ENCODE assay signal across 19 cellular contexts in the genomic region with DNA sequence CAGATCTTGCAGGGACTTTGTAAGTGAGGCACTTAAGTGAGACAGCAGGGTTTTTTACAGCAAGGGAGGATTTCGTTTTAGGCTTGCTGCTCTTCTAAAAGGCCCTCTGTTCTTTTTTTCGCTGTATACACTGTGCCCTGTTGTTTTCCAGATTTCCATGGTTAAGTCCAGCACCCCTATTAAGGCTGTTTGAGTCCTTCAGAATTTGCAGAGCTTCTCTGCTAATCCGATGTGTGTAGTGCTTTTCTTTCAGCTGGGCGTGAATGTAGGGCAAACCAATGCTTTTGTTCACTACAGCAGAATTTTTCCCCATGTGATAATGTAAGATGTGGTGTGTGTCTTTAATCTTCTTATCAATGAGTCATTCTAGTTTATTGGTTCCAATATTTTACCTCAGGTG.
DNase-seq lines count a peak whose midpoint lies in the region; ATAC-seq, FAIRE-seq and TF ChIP-seq lines count a peak whose summit lies in the region.
"Had no signal": no experiment of that assay in that cellular context is flagged by ENCODE, and none has a peak within 500 bp of the region (broad histone marks: within the 10 kb centered on the region; RNA-seq: fewer than 3 reads in every experiment).

No MANE protein-coding gene starts in this region.

- H3K4me2 ChIP-seq in Karpas-422 (ENCODE audit: low read depth, low read length, poor library complexity, severe bottlenecking) (no peak overlapping the region), K562 (ENCODE audit: insufficient read depth, low read length) (no peak overlapping the region)

- H3K9me3 ChIP-seq in Karpas-422 (ENCODE audit: low read length): no peaks in the 10 kb centered on the region
- H3K9me3 ChIP-seq in K562 (replicated peaks; ENCODE audit: control insufficient read depth, insufficient read depth, low read depth, low read length): no peaks in the 10 kb centered on the region
- no peaks in the 10 kb centered on the region for H3K9me3 ChIP-seq in pancreas
- H3K9me3 ChIP-seq: BE2C had no signal

- no peaks in the 10 kb centered on the region for H3K4me1 ChIP-seq in Karpas-422 (ENCODE audit: low read length)
- peaks cover 6 to 13% of the 10 kb centered on the region in 2 experiments; a peak in 4 of 5 replicates for H3K4me1 ChIP-seq in K562 (replicated peaks in 1 of 2; ENCODE audit: control insufficient read depth in 2 of 2, insufficient read depth in 2 of 2, low read length in 2 of 2)
- peaks cover 0 to 3% (median 0%) of the 10 kb centered on the region in 3 donors for H3K4me1 ChIP-seq in pancreas

- WGBS in K562 (ENCODE audit: insufficient coverage, low coverage, missing lambda C conversion rate): 56% methylated on average over 4 of the region's 4 CpGs
- WGBS in pancreas, 2 donors: 93% methylated on average over 4 of the region's 4 CpGs

- H3K27ac ChIP-seq in Karpas-422 (ENCODE audit: low read length): no peak overlapping the region
- H3K27ac ChIP-seq in K562 (ENCODE audit: extremely low read depth, low read depth, low read length): no peak overlapping the region
- H3K27ac ChIP-seq in pancreas: no peak overlapping the region

- DNase-seq in Karpas-422 (peak; percentile 31), K562 (ENCODE audit: extremely low read depth in 1 of 4, low spot score in 3 of 4) (no peak), nephron progenitor cell (no peak), pancreas (no peak)
- DNase-seq in activated CD8-positive, alpha-beta memory T cell treated with anti-CD3 and anti-CD28 coated beads, Interleukin-2, amount 50 U/mL, for 4 hours: no peak
- DNase-seq: ACHN; BE2C; C1 segment of cervical spinal cord; CD4-positive, alpha-beta T cell; DMS153; DMS79; GDM1; GOT3; H9 had no signal

- FAIRE-seq in K562 (lab: Jason Lieb, UNC) (no peak), pancreas (lab: Jason Lieb, UNC) (no peak)
- FAIRE-seq: A204.1, GM12892, GM18507 had no signal

- H3K27ac Mint-ChIP-seq in nephron progenitor cell: peak overlapping the region; percentile 25
- H3K27ac Mint-ChIP-seq: CD4-positive, alpha-beta T cell; H9 had no signal

- no peaks in the 10 kb centered on the region for H4K20me1 ChIP-seq in Karpas-422 (ENCODE audit: insufficient read depth, low read depth, low read length)
- H4K20me1 ChIP-seq in K562 (replicated peaks; ENCODE audit: control insufficient read depth, insufficient read depth, low read length): no peaks in the 10 kb centered on the region

- ATAC-seq in K562: no peak
- ATAC-seq in GM18870 (IDR thresholded peaks at IDR 0.05; ENCODE audit: unreplicated experiment): no peak
- no peak for ATAC-seq in HG02870 (IDR thresholded peaks at IDR 0.05; ENCODE audit: unreplicated experiment)
- ATAC-seq in pancreas: no peak

- BruUV-seq in K562 (replicated peaks; lab: Mats Ljungman, UMichigan): no TSS peak

- intact Hi-C loops in K562 (cut with micrococcal nuclease) (no loop called here), pancreas (cut with DNase I) (no loop called here)

- no peak overlapping the region for H3K4me3 Mint-ChIP-seq in nephron progenitor cell
- H3K4me3 Mint-ChIP-seq: CD4-positive, alpha-beta T cell; H9 had no signal

- H3K79me2 ChIP-seq in Karpas-422 (ENCODE audit: low read length): no peaks in the 10 kb centered on the region
- no peaks in the 10 kb centered on the region for H3K79me2 ChIP-seq in K562 (ENCODE audit: control insufficient read depth, insufficient read depth, low read length)

- no peak for TF ChIP-seq RAD21 in K562 (CRISPR knock-in tag; conservative IDR thresholded peaks at IDR 0.05 in 1 of 2, IDR thresholded peaks at IDR 0.05 in 1 of 2)

- H3K9me1 ChIP-seq in K562 (ENCODE audit: control insufficient read depth, insufficient read depth, low read length): no peaks in the 10 kb centered on the region

- in situ Hi-C loops in K562 (cut with MboI): no loop called here

- no peaks in the 10 kb centered on the region for H3K27me3 Mint-ChIP-seq in nephron progenitor cell (ENCODE audit: low read depth, poor library complexity)
- H3K27me3 Mint-ChIP-seq: CD4-positive, alpha-beta T cell had no signal

- H3K27me3 ChIP-seq in Karpas-422 (ENCODE audit: low read length) (no peaks in the 10 kb centered on the region), K562 (ENCODE audit: control insufficient read depth in 2 of 2, insufficient read depth in 2 of 2, low read length in 2 of 2) (no peaks in the 10 kb centered on the region), pancreas (no peaks in the 10 kb centered on the region)
- H3K27me3 ChIP-seq: BE2C had no signal

- no peaks in the 10 kb centered on the region for H3K36me3 ChIP-seq in Karpas-422 (ENCODE audit: insufficient read depth, low read length)
- no peaks in the 10 kb centered on the region for H3K36me3 ChIP-seq in K562 (ENCODE audit: control insufficient read depth, insufficient read depth, low read length)
- no peaks in the 10 kb centered on the region for H3K36me3 ChIP-seq in pancreas
- H3K36me3 ChIP-seq: BE2C had no signal

- H3K4me3 ChIP-seq in Karpas-422 (ENCODE audit: low read length) (no peak overlapping the region), K562 (no peak overlapping the region), pancreas (no peak overlapping the region)

- no peaks in the 10 kb centered on the region for H3K36me3 Mint-ChIP-seq in nephron progenitor cell (ENCODE audit: low read depth)

- H2AFZ ChIP-seq in Karpas-422 (ENCODE audit: low read length) (no peak overlapping the region), K562 (ENCODE audit: low read depth, low read length) (peak overlapping the region; percentile 34)

- POLR2A ChIA-PET in K562 (lab: Yijun Ruan, JAX): interaction anchor here (0.7 to 1.1 kb wide), 2 partner anchors 9 to 121 kb away, joined by 3 to 4 read pairs; no protein-coding TSS in a partner anchor

- CTCF ChIA-PET in K562 (lab: Yijun Ruan, JAX; ENCODE audit: low intra/inter-chr PET ratio): no interaction called here

- TF ChIP-seq CTCF in K562 (IDR thresholded peaks at IDR 0.05 in 2 of 3, conservative IDR thresholded peaks at IDR 0.05 in 1 of 3; ENCODE audit: insufficient read depth in 2 of 3, low read depth in 1 of 3, low read length in 3 of 3) (no peak), nephron progenitor cell (IDR thresholded peaks at IDR 0.05) (no peak), pancreas (IDR thresholded peaks at IDR 0.05) (no peak)

- H3K9me2 ChIP-seq in Karpas-422 (replicated peaks; ENCODE audit: insufficient read depth, low read length): no peaks in the 10 kb centered on the region

- H3K9ac ChIP-seq in Karpas-422 (ENCODE audit: low read length) (no peak overlapping the region), K562 (ENCODE audit: insufficient read depth in 1 of 2, low read depth in 2 of 2, low read length in 2 of 2) (no peak overlapping the region)

- no peaks in the 10 kb centered on the region for H3K9me3 Mint-ChIP-seq in nephron progenitor cell
- H3K9me3 Mint-ChIP-seq: CD4-positive, alpha-beta T cell; H9 had no signal

- TF ChIP-seq EP300 in K562 (IDR thresholded peaks at IDR 0.05; ENCODE audit: low read length): no peak

- no peak for TF ChIP-seq POLR2A in K562 (conservative IDR thresholded peaks at IDR 0.05)

- peaks cover 41% of the 10 kb centered on the region for H3K4me1 Mint-ChIP-seq in nephron progenitor cell

TF ChIP-seq in K562, 482 proteins besides CTCF, POLR2A, EP300 and RAD21:
- no peak for TF ChIP-seq USF1 (CRISPR knock-in tag; IDR thresholded peaks at IDR 0.05)
- TF ChIP-seq ZNF655 (CRISPR knock-in tag; IDR thresholded peaks at IDR 0.05): no peak
- TF ChIP-seq, protein P1, sequence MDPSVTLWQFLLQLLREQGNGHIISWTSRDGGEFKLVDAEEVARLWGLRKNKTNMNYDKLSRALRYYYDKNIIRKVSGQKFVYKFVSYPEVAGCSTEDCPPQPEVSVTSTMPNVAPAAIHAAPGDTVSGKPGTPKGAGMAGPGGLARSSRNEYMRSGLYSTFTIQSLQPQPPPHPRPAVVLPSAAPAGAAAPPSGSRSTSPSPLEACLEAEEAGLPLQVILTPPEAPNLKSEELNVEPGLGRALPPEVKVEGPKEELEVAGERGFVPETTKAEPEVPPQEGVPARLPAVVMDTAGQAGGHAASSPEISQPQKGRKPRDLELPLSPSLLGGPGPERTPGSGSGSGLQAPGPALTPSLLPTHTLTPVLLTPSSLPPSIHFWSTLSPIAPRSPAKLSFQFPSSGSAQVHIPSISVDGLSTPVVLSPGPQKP (CRISPR knock-in tag; IDR thresholded peaks at IDR 0.05): no peak
- TF ChIP-seq ZFPM2 (CRISPR knock-in tag; IDR thresholded peaks at IDR 0.05): no peak
- TF ChIP-seq RBM17 (IDR thresholded peaks at IDR 0.05; ENCODE audit: borderline replicate concordance, low read depth, low read length): no peak
- no peak for TF ChIP-seq ZNF830 (CRISPR knock-in tag; IDR thresholded peaks at IDR 0.05)
- no peak for TF ChIP-seq FUS (optimal IDR thresholded peaks at IDR 0.05; ENCODE audit: low read depth, low read length)
- TF ChIP-seq TSC22D4 (tag; IDR thresholded peaks at IDR 0.05): no peak
